ENCODE assay signal across 8 cellular contexts in the genomic region with DNA sequence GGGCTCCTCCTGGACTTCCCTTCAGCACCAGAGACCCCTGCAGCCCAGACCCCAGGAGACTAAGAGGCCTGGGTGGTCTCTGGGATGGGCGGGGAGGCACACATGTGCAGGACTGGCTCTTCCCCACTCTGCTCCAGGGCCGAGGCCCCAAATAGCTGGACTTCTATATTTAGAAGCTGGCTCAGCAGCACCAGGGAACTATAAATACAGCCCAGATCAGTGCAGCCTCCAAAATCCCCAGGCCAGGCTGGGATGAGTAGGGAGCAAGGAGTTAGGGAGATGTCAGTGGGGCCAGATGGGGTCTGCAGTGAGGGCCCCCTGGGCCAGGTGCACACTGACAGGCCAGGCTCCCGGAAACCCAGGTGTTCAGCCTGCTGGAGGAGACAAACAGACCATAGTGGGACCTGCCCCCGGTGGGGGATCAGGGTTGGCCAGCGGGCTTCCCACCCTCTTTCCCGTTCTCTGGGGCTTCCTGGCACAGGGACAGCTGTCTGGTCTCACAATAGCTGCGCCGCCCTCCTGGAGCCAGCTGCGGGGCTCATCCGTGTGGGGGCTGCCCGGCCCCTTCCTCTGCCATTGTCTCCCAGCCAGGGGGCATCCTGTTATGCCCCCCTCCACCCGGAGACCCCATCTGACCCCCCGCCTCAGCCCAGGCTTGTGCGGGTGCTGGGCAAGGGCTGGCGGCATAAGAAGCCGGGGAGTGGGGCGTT. TPM values are rescaled to one million over a fixed set of nuclear protein-coding genes. Genes with fewer than 3 reads are reported as not detected.
DNase-seq lines count a peak whose midpoint lies in the region; ATAC-seq and TF ChIP-seq lines count a peak whose summit lies in the region.

No MANE protein-coding gene starts in this region.

- peak overlapping the region; percentile 94 for H3K27ac Mint-ChIP-seq in activated naive CD8-positive, alpha-beta T cell treated with anti-CD3 and anti-CD28 coated beads, Interleukin-2, amount 50 U/mL, for 24 hours

- H3K4me3 Mint-ChIP-seq in activated naive CD8-positive, alpha-beta T cell treated with anti-CD3 and anti-CD28 coated beads, Interleukin-2, amount 50 U/mL, for 24 hours: peak overlapping the region; percentile 65

- intact Hi-C loops in left colon (cut with DNase I, micrococcal nuclease): no loop called here

- CTCF ChIA-PET in RWPE1 (lab: Yijun Ruan, JAX): interaction anchor here (0.8 kb wide), 1 partner anchor 8 kb away, joined by 3 read pairs; no protein-coding TSS in a partner anchor

- TF ChIP-seq CTCF in RWPE1 (conservative IDR thresholded peaks at IDR 0.05; ENCODE audit: low read depth): no peak

- no peaks in the 10 kb centered on the region for H3K27me3 Mint-ChIP-seq in activated naive CD8-positive, alpha-beta T cell treated with anti-CD3 and anti-CD28 coated beads, Interleukin-2, amount 50 U/mL, for 24 hours

- H3K36me3 Mint-ChIP-seq in activated naive CD8-positive, alpha-beta T cell treated with anti-CD3 and anti-CD28 coated beads, Interleukin-2, amount 50 U/mL, for 24 hours (ENCODE audit: low read depth): no peaks in the 10 kb centered on the region

- H3K27ac ChIP-seq in substantia nigra (ENCODE audit: low read depth, low read length, poor library complexity, severe bottlenecking) (peak overlapping the region; percentile 51), RWPE1 (no peak overlapping the region)

- peaks cover 77% of the 10 kb centered on the region for H3K4me1 Mint-ChIP-seq in activated naive CD8-positive, alpha-beta T cell treated with anti-CD3 and anti-CD28 coated beads, Interleukin-2, amount 50 U/mL, for 24 hours

- DNase-seq in NOMO-1 treated with DMSO at 0.1 percent for 48 hours (lab: John Stamatoyannopoulos, UW; ENCODE audit: unreplicated experiment) (peak; percentile 42), NOMO-1 treated with dmso at 0.1 percent for 144 hours (lab: John Stamatoyannopoulos, UW; ENCODE audit: unreplicated experiment) (no peak), left colon (no peak), substantia nigra (lab: John Stamatoyannopoulos, UW) (peak in 2 of 49 donors; percentile 23 to 42), RWPE1 (ENCODE audit: low spot score) (no peak), middle frontal gyrus (ENCODE audit: extremely low spot score, low spot score) (no peak)
- no peak for DNase-seq in activated naive CD8-positive, alpha-beta T cell treated with anti-CD3 and anti-CD28 coated beads, Interleukin-2, amount 50 U/mL, for 24 hours

- ATAC-seq in activated naive CD8-positive, alpha-beta T cell treated with anti-CD3 and anti-CD28 coated beads, Interleukin-2, amount 50 U/mL, for 24 hours: peak; percentile 24
- ATAC-seq in left colon (peak; percentile 25), GM19023 (IDR thresholded peaks at IDR 0.05; ENCODE audit: unreplicated experiment) (no peak)

- POLR2A ChIA-PET in RWPE1 (lab: Yijun Ruan, JAX; ENCODE audit: low non-redundant PET): no interaction called here

- H3K9me3 Mint-ChIP-seq in activated naive CD8-positive, alpha-beta T cell treated with anti-CD3 and anti-CD28 coated beads, Interleukin-2, amount 50 U/mL, for 24 hours: no peaks in the 10 kb centered on the region

RNA-seq across cellular contexts. Expression of a gene that starts 5.5 kb away (rescaled TPM):
- total RNA-seq in left colon: 100 to 1,000 TPM; 147 to 173 TPM

RNA-seq across cellular contexts. Expression of a gene that starts 43.4 kb away (rescaled TPM):
- 10 to 100 TPM; 55.3 to 85.8 TPM for total RNA-seq in left colon

RNA-seq across cellular contexts. Expression of a gene that starts 57.4 kb away (rescaled TPM):
- total RNA-seq in left colon: 10 to 100 TPM; 29.3 to 49.6 TPM
